1 cellular context compared by ENCODE assay signal in the genomic region with DNA sequence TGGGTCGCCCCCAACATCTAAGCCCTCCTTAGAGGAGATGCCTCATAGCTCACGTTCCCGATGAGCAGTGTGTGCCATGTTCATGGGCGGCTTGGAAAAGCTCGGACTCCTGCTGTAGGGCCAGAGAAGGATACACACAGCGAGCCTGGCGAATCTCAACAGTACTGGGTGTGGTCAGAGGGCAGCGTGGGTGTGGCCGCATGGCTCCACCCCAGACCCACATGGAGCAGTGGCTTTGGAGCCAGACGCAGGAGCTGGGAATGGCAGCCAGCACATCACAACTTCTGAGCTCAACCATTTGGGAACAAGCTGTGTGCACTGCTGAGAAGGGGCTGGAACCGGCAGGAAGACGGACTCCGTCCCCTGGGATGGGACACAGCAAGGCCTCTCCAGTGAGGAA.
TF ChIP-seq lines count a peak whose summit lies in the region.

No MANE protein-coding gene starts in this region.

TF ChIP-seq in H1, 55 proteins besides CTCF, POLR2A, EP300 and RAD21:
- no peak for TF ChIP-seq CHD2 (IDR thresholded peaks at IDR 0.05; ENCODE audit: low read length)
- TF ChIP-seq, protein P1, sequence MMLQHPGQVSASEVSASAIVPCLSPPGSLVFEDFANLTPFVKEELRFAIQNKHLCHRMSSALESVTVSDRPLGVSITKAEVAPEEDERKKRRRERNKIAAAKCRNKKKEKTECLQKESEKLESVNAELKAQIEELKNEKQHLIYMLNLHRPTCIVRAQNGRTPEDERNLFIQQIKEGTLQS (IDR thresholded peaks at IDR 0.05; ENCODE audit: insufficient read depth, low read depth, low read length), result no peak
- no peak for TF ChIP-seq POU5F1 (IDR thresholded peaks at IDR 0.05; ENCODE audit: low read depth, low read length)
- TF ChIP-seq JUN (IDR thresholded peaks at IDR 0.05; ENCODE audit: low read depth, low read length), result no peak
- no peak for TF ChIP-seq KDM1A (IDR thresholded peaks at IDR 0.05; ENCODE audit: borderline replicate concordance, low read length)
- TF ChIP-seq SAP30 (IDR thresholded peaks at IDR 0.05; ENCODE audit: insufficient read depth, insufficient replicate concordance, low read length), result no peak
- no peak for TF ChIP-seq HDAC6 (IDR thresholded peaks at IDR 0.05; ENCODE audit: low read depth, low read length)
- TF ChIP-seq ZNF274 (IDR thresholded peaks at IDR 0.05; ENCODE audit: borderline replicate concordance, extremely low read depth, low read length), result no peak
- TF ChIP-seq YY1 (IDR thresholded peaks at IDR 0.05; ENCODE audit: low read depth, low read length), result no peak
- TF ChIP-seq, protein P2, sequence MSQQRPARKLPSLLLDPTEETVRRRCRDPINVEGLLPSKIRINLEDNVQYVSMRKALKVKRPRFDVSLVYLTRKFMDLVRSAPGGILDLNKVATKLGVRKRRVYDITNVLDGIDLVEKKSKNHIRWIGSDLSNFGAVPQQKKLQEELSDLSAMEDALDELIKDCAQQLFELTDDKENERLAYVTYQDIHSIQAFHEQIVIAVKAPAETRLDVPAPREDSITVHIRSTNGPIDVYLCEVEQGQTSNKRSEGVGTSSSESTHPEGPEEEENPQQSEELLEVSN (IDR thresholded peaks at IDR 0.05), result no peak
- TF ChIP-seq RBBP5 (IDR thresholded peaks at IDR 0.05; ENCODE audit: borderline replicate concordance, low read depth, low read length), result no peak
- TF ChIP-seq TBP (IDR thresholded peaks at IDR 0.05; ENCODE audit: low read depth, low read length), result no peak
- no peak for TF ChIP-seq SIN3A (conservative IDR thresholded peaks at IDR 0.05 in 1 of 2, IDR thresholded peaks at IDR 0.05 in 1 of 2; ENCODE audit: low read depth in 1 of 2, low read length in 2 of 2)
- TF ChIP-seq ASH2L (IDR thresholded peaks at IDR 0.05; ENCODE audit: low read length), result no peak
- no peak for TF ChIP-seq SIRT6 (IDR thresholded peaks at IDR 0.05; ENCODE audit: low read length)
- no peak for TF ChIP-seq GTF2F1 (IDR thresholded peaks at IDR 0.05; ENCODE audit: borderline replicate concordance, low read depth, low read length)
- TF ChIP-seq, protein P3, sequence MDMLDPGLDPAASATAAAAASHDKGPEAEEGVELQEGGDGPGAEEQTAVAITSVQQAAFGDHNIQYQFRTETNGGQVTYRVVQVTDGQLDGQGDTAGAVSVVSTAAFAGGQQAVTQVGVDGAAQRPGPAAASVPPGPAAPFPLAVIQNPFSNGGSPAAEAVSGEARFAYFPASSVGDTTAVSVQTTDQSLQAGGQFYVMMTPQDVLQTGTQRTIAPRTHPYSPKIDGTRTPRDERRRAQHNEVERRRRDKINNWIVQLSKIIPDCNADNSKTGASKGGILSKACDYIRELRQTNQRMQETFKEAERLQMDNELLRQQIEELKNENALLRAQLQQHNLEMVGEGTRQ (IDR thresholded peaks at IDR 0.05; ENCODE audit: low read length), result no peak
- no peak for TF ChIP-seq TAF1 (IDR thresholded peaks at IDR 0.05; ENCODE audit: low read depth, low read length)
- TF ChIP-seq KDM4A (IDR thresholded peaks at IDR 0.05; ENCODE audit: low read depth, low read length, severe bottlenecking), result no peak
- TF ChIP-seq JUND (IDR thresholded peaks at IDR 0.05; ENCODE audit: low read length), result no peak
